ENCODE assay signal across 19 cellular contexts in the genomic region with DNA sequence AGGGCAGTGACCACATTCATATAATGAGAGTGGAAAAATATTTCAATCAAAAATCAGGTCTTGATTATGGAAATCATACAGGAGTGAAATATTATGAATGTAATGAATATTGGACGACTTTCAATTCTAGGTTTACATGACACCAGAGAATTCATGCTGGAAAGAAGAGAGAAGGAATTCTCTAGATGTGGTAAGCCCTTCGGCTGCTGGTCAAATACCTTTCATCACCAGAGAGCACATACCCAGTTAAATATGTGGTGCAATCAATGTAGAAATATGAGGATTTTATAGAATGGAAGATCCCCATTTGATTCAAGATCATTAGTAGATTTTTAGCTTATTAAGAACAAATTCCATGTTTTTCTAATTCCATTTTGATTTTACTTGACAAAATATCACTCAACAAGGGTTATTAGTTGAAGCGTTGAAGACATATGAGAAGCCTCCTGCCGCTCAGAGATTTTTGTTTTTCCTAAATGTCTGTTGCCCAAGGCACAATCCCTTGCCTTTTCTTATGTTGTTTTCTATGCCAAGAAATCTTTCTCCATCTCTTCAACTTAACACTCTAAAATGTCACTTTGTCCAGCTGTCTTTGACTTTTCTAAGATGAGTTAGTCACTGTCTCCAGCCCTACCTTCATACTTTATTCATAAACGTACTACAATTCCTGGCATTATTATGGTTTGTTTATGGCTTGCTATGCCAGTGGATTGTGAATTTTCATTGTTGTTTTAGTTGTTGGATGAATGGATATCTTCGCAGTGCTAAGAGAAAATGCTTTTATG.
DNase-seq lines count a peak whose midpoint lies in the region; FAIRE-seq and TF ChIP-seq lines count a peak whose summit lies in the region.
"Had no signal": no experiment of that assay in that cellular context is flagged by ENCODE, and none has a peak within 500 bp of the region (broad histone marks: within the 10 kb centered on the region; RNA-seq: fewer than 3 reads in every experiment).

No MANE protein-coding gene starts in this region.

- no peak overlapping the region for H3K27ac Mint-ChIP-seq in astrocyte (ENCODE audit: unreplicated experiment)
- H3K27ac Mint-ChIP-seq: CD8-positive, alpha-beta memory T cell had no signal

- no peak overlapping the region for H3K4me3 ChIP-seq in astrocyte (ENCODE audit: insufficient read depth, low read depth, low read length)
- no peak overlapping the region for H3K4me3 ChIP-seq in fibroblast of the aortic adventitia (ENCODE audit: low read depth, low read length)
- H3K4me3 ChIP-seq: BLaER1 treated with 17β-estradiol and CSF1 and Interleukin-3, amounts not matched to agents 10 nM and 100 nM; K562; SJSA1 had no signal

- peaks cover 11% of the 10 kb centered on the region for H3K4me1 ChIP-seq in astrocyte (ENCODE audit: insufficient read depth, low read length)
- H3K4me1 ChIP-seq: SJSA1 had no signal

- no peaks in the 10 kb centered on the region for H3K27me3 ChIP-seq in astrocyte (ENCODE audit: insufficient read depth, low read length)
- H3K27me3 ChIP-seq: BLaER1 treated with 17β-estradiol and CSF1 and Interleukin-3, amounts not matched to agents 10 nM and 100 nM; SJSA1 had no signal

- H3K36me3 Mint-ChIP-seq in astrocyte (ENCODE audit: low read depth, unreplicated experiment) = peaks cover 1% of the 10 kb centered on the region
- H3K36me3 Mint-ChIP-seq: CD8-positive, alpha-beta memory T cell had no signal

- no peaks in the 10 kb centered on the region for H3K79me2 ChIP-seq in astrocyte (ENCODE audit: insufficient read depth, low read length)

- peaks cover 2% of the 10 kb centered on the region for H3K9me3 Mint-ChIP-seq in astrocyte (ENCODE audit: unreplicated experiment)
- H3K9me3 Mint-ChIP-seq: CD8-positive, alpha-beta memory T cell had no signal

- no peaks in the 10 kb centered on the region for H3K36me3 ChIP-seq in astrocyte (ENCODE audit: insufficient read depth, low read length)
- H3K36me3 ChIP-seq: BLaER1 treated with 17β-estradiol and CSF1 and Interleukin-3, amounts not matched to agents 10 nM and 100 nM; SJSA1 had no signal

- no peak overlapping the region for H3K27ac ChIP-seq in astrocyte (ENCODE audit: low read depth, low read length)
- H3K27ac ChIP-seq: BLaER1 treated with 17β-estradiol and CSF1 and Interleukin-3, amounts not matched to agents 10 nM and 100 nM; SJSA1 had no signal

- POLR2A ChIA-PET in HEK293T (lab: Yijun Ruan, JAX) = no interaction called here

- peaks cover 20% of the 10 kb centered on the region for H3K4me1 Mint-ChIP-seq in astrocyte (ENCODE audit: low read depth, unreplicated experiment)
- H3K4me1 Mint-ChIP-seq: CD8-positive, alpha-beta memory T cell had no signal

- CTCF ChIA-PET in HEK293T (lab: Yijun Ruan, JAX) = no interaction called here

- H3K27me3 Mint-ChIP-seq in astrocyte (ENCODE audit: low read depth, unreplicated experiment) = no peaks in the 10 kb centered on the region

- no peak overlapping the region for H2AFZ ChIP-seq in astrocyte (ENCODE audit: low read depth, low read length)

- H3K4me3 Mint-ChIP-seq in astrocyte (ENCODE audit: unreplicated experiment) = no peak overlapping the region
- H3K4me3 Mint-ChIP-seq: CD8-positive, alpha-beta memory T cell had no signal

- no peaks in the 10 kb centered on the region for H3K9me3 ChIP-seq in astrocyte (ENCODE audit: insufficient read depth, low read depth, low read length)
- H3K9me3 ChIP-seq: SJSA1 had no signal

- no peaks in the 10 kb centered on the region for H4K20me1 ChIP-seq in astrocyte (ENCODE audit: insufficient read depth, low read length)
- H4K20me1 ChIP-seq: BLaER1 treated with 17β-estradiol and CSF1 and Interleukin-3, amounts not matched to agents 10 nM and 100 nM had no signal

- H3K4me2 ChIP-seq in astrocyte (ENCODE audit: low read length) = no peak overlapping the region
- H3K4me2 ChIP-seq: BLaER1 treated with 17β-estradiol and CSF1 and Interleukin-3, amounts not matched to agents 10 nM and 100 nM had no signal

- H3K9ac ChIP-seq in astrocyte (ENCODE audit: low read length) = no peak overlapping the region
- H3K9ac ChIP-seq: BLaER1 treated with 17β-estradiol and CSF1 and Interleukin-3, amounts not matched to agents 10 nM and 100 nM had no signal

- TF ChIP-seq CTCF in astrocyte (IDR thresholded peaks at IDR 0.05; ENCODE audit: insufficient read depth, low read depth, low read length) = no peak
- TF ChIP-seq CTCF in fibroblast of the aortic adventitia (IDR thresholded peaks at IDR 0.05; ENCODE audit: insufficient read depth, low read length) = no peak

- peak; percentile 23 for DNase-seq in EL
- peak; percentile 49 for DNase-seq in astrocyte (ENCODE audit: low read depth)
- peak; percentile 10 for DNase-seq in fibroblast of the aortic adventitia (ENCODE audit: low read depth)
- DNase-seq in effector CD4-positive, alpha-beta T cell = no peak
- no peak for DNase-seq in COLO668 (lab: John Stamatoyannopoulos, UW; ENCODE audit: unreplicated experiment)
- DNase-seq in NCI-H1417 (lab: John Stamatoyannopoulos, UW) = no peak
- no peak for DNase-seq in HEK293T (ENCODE audit: extremely low spot score)
- DNase-seq: CD8-positive, alpha-beta memory T cell; DMS79 treated with DMSO at 0.1 percent for 48 hours; GDM1; GOT3; NCI-H1436 treated with DMSO at 0.1 percent for 48 hours; NCI-H2029 treated with DMSO at 0.1 percent for 48 hours; NCI-H748 treated with DMSO at 0.1 percent for 48 hours had no signal

- FAIRE-seq in astrocyte (lab: Jason Lieb, UNC) = no peak
- FAIRE-seq: GM12891, GM18507 had no signal

TF ChIP-seq in HEK293T, 16 proteins besides CTCF, POLR2A, EP300 and RAD21:
- TF ChIP-seq TARDBP (IDR thresholded peaks at IDR 0.05) = no peak
- TF ChIP-seq, protein P1, sequence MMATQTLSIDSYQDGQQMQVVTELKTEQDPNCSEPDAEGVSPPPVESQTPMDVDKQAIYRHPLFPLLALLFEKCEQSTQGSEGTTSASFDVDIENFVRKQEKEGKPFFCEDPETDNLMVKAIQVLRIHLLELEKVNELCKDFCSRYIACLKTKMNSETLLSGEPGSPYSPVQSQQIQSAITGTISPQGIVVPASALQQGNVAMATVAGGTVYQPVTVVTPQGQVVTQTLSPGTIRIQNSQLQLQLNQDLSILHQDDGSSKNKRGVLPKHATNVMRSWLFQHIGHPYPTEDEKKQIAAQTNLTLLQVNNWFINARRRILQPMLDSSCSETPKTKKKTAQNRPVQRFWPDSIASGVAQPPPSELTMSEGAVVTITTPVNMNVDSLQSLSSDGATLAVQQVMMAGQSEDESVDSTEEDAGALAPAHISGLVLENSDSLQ (IDR thresholded peaks at IDR 0.05) = no peak
- TF ChIP-seq ZNF384 (IDR thresholded peaks at IDR 0.05) = no peak
- TF ChIP-seq ARNT (IDR thresholded peaks at IDR 0.05) = no peak
- TF ChIP-seq ELF4 (IDR thresholded peaks at IDR 0.05) = no peak
- TF ChIP-seq FOXM1 (IDR thresholded peaks at IDR 0.05; ENCODE audit: borderline replicate concordance) = no peak
- TF ChIP-seq L3MBTL2 (conservative IDR thresholded peaks at IDR 0.05) = no peak
- TF ChIP-seq LEF1 (IDR thresholded peaks at IDR 0.05; ENCODE audit: borderline replicate concordance) = no peak
- TF ChIP-seq SP1 (IDR thresholded peaks at IDR 0.05) = no peak

Comparison
In these comparisons a context has a peak if more than half of its experiments do, and no peak if none do; other contexts are left out.
1. DNase-seq: peak in EL (single experiment), astrocyte (single experiment) and fibroblast of the aortic adventitia (single experiment); none in effector CD4-positive, alpha-beta T cell (single experiment), COLO668 (single experiment), NCI-H1417 (0 of 3) and HEK293T (single experiment).